Comparison of ENCODE assay signal across 1 cellular context in the genomic region with DNA sequence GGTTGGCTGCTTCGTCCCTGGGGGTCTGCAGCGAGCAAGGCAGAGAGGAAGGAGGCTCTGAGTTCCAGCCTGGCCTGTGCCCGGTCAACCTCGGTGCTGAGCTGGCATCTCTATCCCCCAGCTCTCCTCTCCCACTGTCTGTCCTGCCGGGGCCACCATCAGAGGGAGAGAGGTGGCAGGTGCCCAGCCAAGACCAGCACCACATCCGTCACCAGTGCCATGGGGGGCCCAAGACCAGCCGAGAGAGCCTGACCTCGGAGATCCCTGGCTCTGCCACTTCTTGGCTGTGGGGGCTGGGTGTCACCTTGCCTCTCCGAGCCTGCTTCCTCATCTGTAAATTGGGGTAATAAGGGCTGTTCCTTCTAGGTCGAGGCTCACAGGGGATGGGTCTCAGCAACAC.
TF ChIP-seq lines count a peak whose summit lies in the region.

No MANE protein-coding gene starts in this region.

TF ChIP-seq in K562, 482 proteins besides CTCF, POLR2A, EP300 and RAD21:
- TF ChIP-seq, protein P1, sequence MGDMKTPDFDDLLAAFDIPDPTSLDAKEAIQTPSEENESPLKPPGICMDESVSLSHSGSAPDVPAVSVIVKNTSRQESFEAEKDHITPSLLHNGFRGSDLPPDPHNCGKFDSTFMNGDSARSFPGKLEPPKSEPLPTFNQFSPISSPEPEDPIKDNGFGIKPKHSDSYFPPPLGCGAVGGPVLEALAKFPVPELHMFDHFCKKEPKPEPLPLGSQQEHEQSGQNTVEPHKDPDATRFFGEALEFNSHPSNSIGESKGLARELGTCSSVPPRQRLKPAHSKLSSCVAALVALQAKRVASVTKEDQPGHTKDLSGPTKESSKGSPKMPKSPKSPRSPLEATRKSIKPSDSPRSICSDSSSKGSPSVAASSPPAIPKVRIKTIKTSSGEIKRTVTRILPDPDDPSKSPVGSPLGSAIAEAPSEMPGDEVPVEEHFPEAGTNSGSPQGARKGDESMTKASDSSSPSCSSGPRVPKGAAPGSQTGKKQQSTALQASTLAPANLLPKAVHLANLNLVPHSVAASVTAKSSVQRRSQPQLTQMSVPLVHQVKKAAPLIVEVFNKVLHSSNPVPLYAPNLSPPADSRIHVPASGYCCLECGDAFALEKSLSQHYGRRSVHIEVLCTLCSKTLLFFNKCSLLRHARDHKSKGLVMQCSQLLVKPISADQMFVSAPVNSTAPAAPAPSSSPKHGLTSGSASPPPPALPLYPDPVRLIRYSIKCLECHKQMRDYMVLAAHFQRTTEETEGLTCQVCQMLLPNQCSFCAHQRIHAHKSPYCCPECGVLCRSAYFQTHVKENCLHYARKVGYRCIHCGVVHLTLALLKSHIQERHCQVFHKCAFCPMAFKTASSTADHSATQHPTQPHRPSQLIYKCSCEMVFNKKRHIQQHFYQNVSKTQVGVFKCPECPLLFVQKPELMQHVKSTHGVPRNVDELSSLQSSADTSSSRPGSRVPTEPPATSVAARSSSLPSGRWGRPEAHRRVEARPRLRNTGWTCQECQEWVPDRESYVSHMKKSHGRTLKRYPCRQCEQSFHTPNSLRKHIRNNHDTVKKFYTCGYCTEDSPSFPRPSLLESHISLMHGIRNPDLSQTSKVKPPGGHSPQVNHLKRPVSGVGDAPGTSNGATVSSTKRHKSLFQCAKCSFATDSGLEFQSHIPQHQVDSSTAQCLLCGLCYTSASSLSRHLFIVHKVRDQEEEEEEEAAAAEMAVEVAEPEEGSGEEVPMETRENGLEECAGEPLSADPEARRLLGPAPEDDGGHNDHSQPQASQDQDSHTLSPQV (IDR thresholded peaks at IDR 0.05), result 0 out of 2 replicates have a peak, but pooled peaks have one; percentile 1
- TF ChIP-seq, protein P2, sequence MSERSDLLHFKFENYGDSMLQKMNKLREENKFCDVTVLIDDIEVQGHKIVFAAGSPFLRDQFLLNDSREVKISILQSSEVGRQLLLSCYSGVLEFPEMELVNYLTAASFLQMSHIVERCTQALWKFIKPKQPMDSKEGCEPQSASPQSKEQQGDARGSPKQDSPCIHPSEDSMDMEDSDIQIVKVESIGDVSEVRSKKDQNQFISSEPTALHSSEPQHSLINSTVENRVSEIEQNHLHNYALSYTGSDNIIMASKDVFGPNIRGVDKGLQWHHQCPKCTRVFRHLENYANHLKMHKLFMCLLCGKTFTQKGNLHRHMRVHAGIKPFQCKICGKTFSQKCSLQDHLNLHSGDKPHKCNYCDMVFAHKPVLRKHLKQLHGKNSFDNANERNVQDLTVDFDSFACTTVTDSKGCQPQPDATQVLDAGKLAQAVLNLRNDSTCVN (CRISPR knock-in tag; IDR thresholded peaks at IDR 0.05), result no peak
- TF ChIP-seq CEBPB (tag; IDR thresholded peaks at IDR 0.05) (no peak), DIDO1 (tag; IDR thresholded peaks at IDR 0.05; ENCODE audit: low read depth) (no peak), NFRKB (IDR thresholded peaks at IDR 0.05; ENCODE audit: low read depth) (peak; percentile 57; the same call in 1 of the 2 replicates)
- TF ChIP-seq, protein P3, sequence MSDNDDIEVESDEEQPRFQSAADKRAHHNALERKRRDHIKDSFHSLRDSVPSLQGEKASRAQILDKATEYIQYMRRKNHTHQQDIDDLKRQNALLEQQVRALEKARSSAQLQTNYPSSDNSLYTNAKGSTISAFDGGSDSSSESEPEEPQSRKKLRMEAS (CRISPR knock-in tag; IDR thresholded peaks at IDR 0.05), result 0 out of 2 replicates have a peak, but pooled peaks have one; percentile 7
TF ChIP-seq in K562: peak in this region for 3.
